Comparison of ENCODE assay signal across 21 cellular contexts in genomic region chr20:63003546-63003945, GRCh38. TPM values are rescaled to one million over a fixed set of nuclear protein-coding genes. Genes with fewer than 3 reads are reported as not detected.
DNase-seq lines count a peak whose midpoint lies in the region; ATAC-seq and TF ChIP-seq lines count a peak whose summit lies in the region.
"Had no signal": no experiment of that assay in that cellular context is flagged by ENCODE, and none has a peak within 500 bp of the region (broad histone marks: within the 10 kb centered on the region; RNA-seq: fewer than 3 reads in every experiment).

No MANE protein-coding gene starts in this region.

- no peak overlapping the region for H3K27ac ChIP-seq in aorta (ENCODE audit: low read depth in 1 of 2, low read length in 2 of 2)
- H3K27ac ChIP-seq: KMS-11 had no signal

- POLR2A ChIA-PET in activated CD4-positive, alpha-beta memory T cell treated with anti-CD3 and anti-CD28 coated beads, Interleukin-2, amount 10 ng/mL, durations not matched to agents 7 days and 5 days (lab: Charles Lee) = no interaction called here
- POLR2A ChIA-PET in activated CD4-positive, alpha-beta memory T cell treated with anti-CD3 and anti-CD28 coated beads for 36 hours (lab: Charles Lee) = no interaction called here

- ATAC-seq in aorta (ENCODE audit: low FRiP score) (no peak), HG03159 (IDR thresholded peaks at IDR 0.05; ENCODE audit: unreplicated experiment) (no peak)
- ATAC-seq: SK-N-SH treated with all-trans-retinoic acid at 6 μM for 48 hours, T-cell had no signal

- no peaks in the 10 kb centered on the region for H3K4me1 ChIP-seq in aorta (ENCODE audit: control insufficient read depth in 1 of 2, insufficient read depth in 2 of 2, low read length in 2 of 2)
- H3K4me1 ChIP-seq: HAP-1 had no signal

- peak overlapping the region; percentile 28 for H3K27ac Mint-ChIP-seq in activated CD4-positive, alpha-beta memory T cell treated with anti-CD3 and anti-CD28 coated beads, Interleukin-2, amount 10 ng/mL, durations not matched to agents 7 days and 5 days
- no peak overlapping the region for H3K27ac Mint-ChIP-seq in activated CD4-positive, alpha-beta memory T cell treated with anti-CD3 and anti-CD28 coated beads for 36 hours
- no peak overlapping the region for H3K27ac Mint-ChIP-seq in neural crest cell (ENCODE audit: unreplicated experiment)

- no peaks in the 10 kb centered on the region for H3K9me3 Mint-ChIP-seq in activated CD4-positive, alpha-beta memory T cell treated with anti-CD3 and anti-CD28 coated beads, Interleukin-2, amount 10 ng/mL, durations not matched to agents 7 days and 5 days
- H3K9me3 Mint-ChIP-seq in activated CD4-positive, alpha-beta memory T cell treated with anti-CD3 and anti-CD28 coated beads for 36 hours = no peaks in the 10 kb centered on the region
- no peaks in the 10 kb centered on the region for H3K9me3 Mint-ChIP-seq in neural crest cell
- H3K9me3 Mint-ChIP-seq: CD8-positive, alpha-beta memory T cell; T-cell had no signal

- H3K27me3 ChIP-seq in H7 (ENCODE audit: control insufficient read depth, insufficient read depth, low read length) (peaks cover 54% of the 10 kb centered on the region), aorta (ENCODE audit: control insufficient read depth in 1 of 2, insufficient read depth in 2 of 2, low read length in 1 of 2) (no peaks in the 10 kb centered on the region)

- H3K36me3 ChIP-seq in H7 (replicated peaks; ENCODE audit: control insufficient read depth, insufficient read depth, low read length) = no peaks in the 10 kb centered on the region
- H3K36me3 ChIP-seq in aorta (ENCODE audit: control insufficient read depth in 1 of 2, insufficient read depth in 2 of 2, low read length in 1 of 2) = no peaks in the 10 kb centered on the region
- H3K36me3 ChIP-seq: HAP-1 had no signal

- 18 to 21% methylated on average over 13 of the region's 13 CpGs for WGBS in aorta, 2 donors

- no peaks in the 10 kb centered on the region for H3K36me3 Mint-ChIP-seq in activated CD4-positive, alpha-beta memory T cell treated with anti-CD3 and anti-CD28 coated beads, Interleukin-2, amount 10 ng/mL, durations not matched to agents 7 days and 5 days (ENCODE audit: low read depth)
- no peaks in the 10 kb centered on the region for H3K36me3 Mint-ChIP-seq in activated CD4-positive, alpha-beta memory T cell treated with anti-CD3 and anti-CD28 coated beads for 36 hours
- no peaks in the 10 kb centered on the region for H3K36me3 Mint-ChIP-seq in neural crest cell (ENCODE audit: low read depth)
- H3K36me3 Mint-ChIP-seq: CD8-positive, alpha-beta memory T cell; T-cell had no signal

- H3K27me3 Mint-ChIP-seq in activated CD4-positive, alpha-beta memory T cell treated with anti-CD3 and anti-CD28 coated beads, Interleukin-2, amount 10 ng/mL, durations not matched to agents 7 days and 5 days = peaks cover 74% of the 10 kb centered on the region
- H3K27me3 Mint-ChIP-seq in activated CD4-positive, alpha-beta memory T cell treated with anti-CD3 and anti-CD28 coated beads for 36 hours = peaks cover 55% of the 10 kb centered on the region
- peaks cover 89% of the 10 kb centered on the region for H3K27me3 Mint-ChIP-seq in neural crest cell (ENCODE audit: low read depth)

- intact Hi-C loops in activated CD4-positive, alpha-beta memory T cell treated with anti-CD3 and anti-CD28 coated beads for 36 hours (cut with micrococcal nuclease) = no loop called here
- intact Hi-C loops in aorta (cut with DNase I) = loop anchor here in 1 of 2 donors (10.0 kb wide), 1 partner anchor 339 kb away; no protein-coding TSS in a partner anchor

- peaks cover 14% of the 10 kb centered on the region for H3K4me1 Mint-ChIP-seq in activated CD4-positive, alpha-beta memory T cell treated with anti-CD3 and anti-CD28 coated beads, Interleukin-2, amount 10 ng/mL, durations not matched to agents 7 days and 5 days
- H3K4me1 Mint-ChIP-seq in activated CD4-positive, alpha-beta memory T cell treated with anti-CD3 and anti-CD28 coated beads for 36 hours (ENCODE audit: low read depth) = peaks cover 9% of the 10 kb centered on the region
- peaks cover 5% of the 10 kb centered on the region for H3K4me1 Mint-ChIP-seq in neural crest cell

- TF ChIP-seq CTCF in neural crest cell (conservative IDR thresholded peaks at IDR 0.05) = no peak

- no peak overlapping the region for H3K4me3 Mint-ChIP-seq in activated CD4-positive, alpha-beta memory T cell treated with anti-CD3 and anti-CD28 coated beads, Interleukin-2, amount 10 ng/mL, durations not matched to agents 7 days and 5 days
- H3K4me3 Mint-ChIP-seq in activated CD4-positive, alpha-beta memory T cell treated with anti-CD3 and anti-CD28 coated beads for 36 hours = no peak overlapping the region
- H3K4me3 Mint-ChIP-seq in neural crest cell = peak overlapping the region; percentile 51

- CTCF ChIA-PET in activated CD4-positive, alpha-beta memory T cell treated with anti-CD3 and anti-CD28 coated beads, Interleukin-2, amount 10 ng/mL, durations not matched to agents 7 days and 5 days (lab: Charles Lee) = interaction anchor here (3.8 kb wide), 1 partner anchor 32 kb away, joined by 30 read pairs; no protein-coding TSS in a partner anchor
- CTCF ChIA-PET in activated CD4-positive, alpha-beta memory T cell treated with anti-CD3 and anti-CD28 coated beads for 36 hours (lab: Charles Lee) = interaction anchor here (0.6 to 2.0 kb wide), 2 partner anchors 31 to 985 kb away, joined by 4 to 13 read pairs; no protein-coding TSS in a partner anchor

- H3K4me3 ChIP-seq in H7 (ENCODE audit: insufficient read depth, low read depth, low read length) (no peak overlapping the region), aorta (ENCODE audit: low read length in 2 of 2) (no peak overlapping the region)
- H3K4me3 ChIP-seq: HAP-1 had no signal

- peaks cover 2% of the 10 kb centered on the region for H3K9me3 ChIP-seq in aorta (ENCODE audit: control insufficient read depth, low read length)
- H3K9me3 ChIP-seq: HAP-1 had no signal

- no peak for DNase-seq in activated CD4-positive, alpha-beta memory T cell treated with anti-CD3 and anti-CD28 coated beads, Interleukin-2, amount 10 ng/mL, durations not matched to agents 7 days and 5 days
- DNase-seq in activated CD4-positive, alpha-beta memory T cell treated with anti-CD3 and anti-CD28 coated beads for 36 hours = no peak
- peak; percentile 88 for DNase-seq in H7
- peak; percentile 11 for DNase-seq in NCI-H2227 treated with DMSO at 0.1 percent for 48 hours (lab: John Stamatoyannopoulos, UW)
- no peak for DNase-seq in neural crest cell (ENCODE audit: low read depth, low spot score)
- no peak for DNase-seq in effector CD4-positive, alpha-beta T cell
- DNase-seq in aorta = no peak
- DNase-seq: C1 segment of cervical spinal cord; CD8-positive, alpha-beta memory T cell; NCI-H1436 treated with DMSO at 0.1 percent for 48 hours; NCI-H2029; NCI-H524 treated with DMSO at 0.1 percent for 48 hours; PC-3; RPMI8226; SIG-M5; T-cell had no signal

RNA-seq across cellular contexts. Expression of gene BHLHE23, which starts 3.2 kb away (rescaled TPM):
- not detected for total RNA-seq in activated CD4-positive, alpha-beta memory T cell treated with anti-CD3 and anti-CD28 coated beads, Interleukin-2, amount 10 ng/mL, durations not matched to agents 7 days and 5 days
- total RNA-seq in activated CD4-positive, alpha-beta memory T cell treated with anti-CD3 and anti-CD28 coated beads for 36 hours = not detected
- total RNA-seq in H7 (2014; rRNA removed; shearing (Covaris generic)) = 2.1 TPM in 2 replicates
- total RNA-seq in neural crest cell (not detected in 2 replicates), aorta (not detected)
- polyA plus RNA-seq in aorta = not detected
- total RNA-seq: CD8-positive, alpha-beta memory T cell; M059J; PC-3; T-cell had no signal
- polyA plus RNA-seq: CD8-positive, alpha-beta memory T cell had no signal

RNA-seq across cellular contexts. Expression of gene SLC17A9, which starts 51.0 kb away (rescaled TPM):
- 1 to 10 TPM; 4.7 to 5.8 TPM for total RNA-seq in activated CD4-positive, alpha-beta memory T cell treated with anti-CD3 and anti-CD28 coated beads, Interleukin-2, amount 10 ng/mL, durations not matched to agents 7 days and 5 days
- total RNA-seq in activated CD4-positive, alpha-beta memory T cell treated with anti-CD3 and anti-CD28 coated beads for 36 hours = 1 to 10 TPM; 9.5 to 9.7 TPM
- 32.6 and 41.4 TPM in 2 replicates for total RNA-seq in H7 (2014; rRNA removed; shearing (Covaris generic))
- total RNA-seq in neural crest cell = 1.2 and 1.4 TPM in 2 replicates
- 10 to 100 TPM; 17.8 to 18.5 TPM for total RNA-seq in aorta
- polyA plus RNA-seq in aorta = 10 to 100 TPM in 1 of 2 donors, 1 to 10 TPM in 1; 5.3 to 54.5 TPM
- total RNA-seq: M059J, PC-3 had no signal

Comparison
In these comparisons a context has a peak if more than half of its experiments do, and no peak if none do; other contexts are left out.
1. DNase-seq: peak in H7 (single experiment) and NCI-H2227 treated with DMSO at 0.1 percent for 48 hours (single experiment); none in activated CD4-positive, alpha-beta memory T cell treated with anti-CD3 and anti-CD28 coated beads, Interleukin-2, amount 10 ng/mL, durations not matched to agents 7 days and 5 days (single experiment), activated CD4-positive, alpha-beta memory T cell treated with anti-CD3 and anti-CD28 coated beads for 36 hours (single experiment), neural crest cell (single experiment), effector CD4-positive, alpha-beta T cell (single experiment) and aorta (0 of 2).